Comparison of ENCODE assay signal across 11 cellular contexts in the genomic region with DNA sequence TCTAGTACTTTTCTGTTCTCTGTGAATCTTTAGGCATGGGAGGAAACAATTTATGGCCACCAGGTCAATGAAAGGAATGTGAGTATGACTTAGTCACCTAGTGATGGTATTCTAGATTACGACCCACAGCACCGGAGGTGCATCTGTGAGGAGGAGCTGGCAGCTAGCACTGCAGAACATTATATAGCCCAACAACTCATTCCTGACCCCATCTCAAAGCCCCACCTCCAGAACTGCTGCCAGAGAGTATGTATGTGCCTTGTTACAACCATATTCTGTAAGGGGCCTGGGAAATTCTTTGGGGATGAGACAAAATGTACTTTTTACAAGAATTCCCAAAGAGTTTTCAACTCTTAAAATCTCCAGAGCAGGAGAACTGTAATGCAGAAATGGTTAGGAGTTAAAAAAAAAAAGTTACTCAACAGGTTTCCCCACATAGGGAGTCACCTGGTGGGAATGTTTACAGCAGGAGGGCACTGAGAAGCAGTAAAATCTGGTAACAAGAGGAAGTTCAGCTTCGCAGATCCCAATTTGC. TPM values are rescaled to one million over a fixed set of nuclear protein-coding genes. Genes with fewer than 3 reads are reported as not detected.
DNase-seq lines count a peak whose midpoint lies in the region; ATAC-seq, FAIRE-seq and TF ChIP-seq lines count a peak whose summit lies in the region.
"Had no signal": no experiment of that assay in that cellular context is flagged by ENCODE, and none has a peak within 500 bp of the region (broad histone marks: within the 10 kb centered on the region; RNA-seq: fewer than 3 reads in every experiment).

No MANE protein-coding gene starts in this region.

- no peaks in the 10 kb centered on the region for H3K79me1 ChIP-seq in H9 (ENCODE audit: insufficient read depth, low read depth, low read length, poor library complexity, severe bottlenecking)

- no peak overlapping the region for H3K56ac ChIP-seq in H9 (ENCODE audit: insufficient read length, low read depth, low read length)

- H3K9ac ChIP-seq in H9 (ENCODE audit: extremely low read depth, insufficient read length, low read length) (no peak overlapping the region), SK-N-SH (peak overlapping the region; percentile 53; the same call in 1 of the 2 replicates)

- 0 out of 5 replicates have a peak overlapping the region, but pooled peaks of 1 of the 2 experiments have one; percentile 23 for H3K4me3 Mint-ChIP-seq in H9

- H3K27ac ChIP-seq in H9 (ENCODE audit: insufficient read length, low read depth, low read length), result peak overlapping the region; percentile 63
- peak overlapping the region; percentile 80 to 92 for H3K27ac ChIP-seq in SK-N-SH (ENCODE audit: low read depth in 2 of 2, low read length in 1 of 2)
- H3K27ac ChIP-seq in hepatocyte, result peak overlapping the region; percentile 80
- H3K27ac ChIP-seq in small intestine (ENCODE audit: low read depth in 1 of 2, low read length in 1 of 2), result peak overlapping the region in 1 of 2 donors; percentile 53
- H3K27ac ChIP-seq: heart right ventricle had no signal

- POLR2A ChIA-PET in SK-N-SH (lab: Yijun Ruan, JAX), result no interaction called here

- no CpG with 5 or more reads among the region's 3 CpGs for WGBS in H9 (ENCODE audit: extremely low coverage, insufficient read length, low lambda C conversion rate)
- WGBS in SK-N-SH (ENCODE audit: low lambda C conversion rate), result 24% methylated on average over 3 of the region's 3 CpGs
- WGBS in hepatocyte (ENCODE audit: low lambda C conversion rate, missing lambda C conversion rate), result 33% methylated on average over 3 of the region's 3 CpGs
- 21 to 58% (median 32%) methylated on average over 3 of the region's 3 CpGs for WGBS in small intestine, 3 donors

- H3K4me1 ChIP-seq in H9 (ENCODE audit: insufficient read depth, low read length) (peaks cover 2% of the 10 kb centered on the region), SK-N-SH (ENCODE audit: control insufficient read depth in 1 of 2, insufficient read depth in 2 of 2, low read depth in 1 of 2, low read length in 1 of 2) (peaks cover 0 to 40% of the 10 kb centered on the region in 2 experiments), hepatocyte (ENCODE audit: insufficient read depth) (peaks cover 12% of the 10 kb centered on the region), small intestine (ENCODE audit: control insufficient read depth in 2 of 2, insufficient read depth in 1 of 2, low read depth in 1 of 2, low read length in 1 of 2) (no peaks in the 10 kb centered on the region)

- no peak overlapping the region for H2BK120ac ChIP-seq in H9 (ENCODE audit: low read depth, low read length, poor library complexity, severe bottlenecking)

- H3K4me3 ChIP-seq in SK-N-SH (ENCODE audit: low read depth in 2 of 2, low read length in 1 of 2) (no peak overlapping the region), hepatocyte (no peak overlapping the region), small intestine (ENCODE audit: low read depth in 1 of 2, low read length in 2 of 2) (no peak overlapping the region)
- H3K4me3 ChIP-seq: heart right ventricle had no signal

- no peaks in the 10 kb centered on the region for H4K20me1 ChIP-seq in H9 (ENCODE audit: control insufficient read depth, insufficient read depth, insufficient read length)
- no peaks in the 10 kb centered on the region for H4K20me1 ChIP-seq in SK-N-SH (ENCODE audit: insufficient read depth)
- H4K20me1 ChIP-seq in hepatocyte (ENCODE audit: insufficient read depth, poor library complexity, severe bottlenecking), result no peaks in the 10 kb centered on the region

- H4K8ac ChIP-seq in H9 (replicated peaks; ENCODE audit: insufficient read length, low read depth, low read length), result no peak overlapping the region

- no peak overlapping the region for H2BK12ac ChIP-seq in H9 (ENCODE audit: insufficient read length, low read depth, low read length)

- H3K4me2 ChIP-seq in H9 (ENCODE audit: insufficient read depth, insufficient read length, low read length) (no peak overlapping the region), SK-N-SH (peak overlapping the region; percentile 60), hepatocyte (peak overlapping the region; percentile 58)

- FAIRE-seq in small intestine (lab: Jason Lieb, UNC), result no peak
- FAIRE-seq: GM18507 had no signal

- H2BK5ac ChIP-seq in H9 (ENCODE audit: insufficient read length, low read length), result no peak overlapping the region

- CTCF ChIA-PET in SK-N-SH (lab: Yijun Ruan, JAX), result no interaction called here

- H4K91ac ChIP-seq in H9 (ENCODE audit: insufficient read length, low read depth, low read length), result no peak overlapping the region

- H3K79me2 ChIP-seq in H9 (ENCODE audit: insufficient read depth, low read length) (no peaks in the 10 kb centered on the region), SK-N-SH (ENCODE audit: insufficient read depth) (peaks cover 69% of the 10 kb centered on the region), hepatocyte (peaks cover 4% of the 10 kb centered on the region)

- TF ChIP-seq EP300 in SK-N-SH (IDR thresholded peaks at IDR 0.05; ENCODE audit: borderline replicate concordance in 1 of 2, low read depth in 1 of 2, low read length in 1 of 2), result peak in 1 of 2 experiments; percentile 88; a peak in 2 of 4 replicates

- H3K27ac Mint-ChIP-seq in H9, result peak overlapping the region; percentile 70 to 95 (median 86); a peak in 6 of 7 replicates

- no peak overlapping the region for H3K4ac ChIP-seq in H9 (ENCODE audit: low read depth, low read length)

- no peak for ATAC-seq in HG03095 (IDR thresholded peaks at IDR 0.05; ENCODE audit: unreplicated experiment)
- ATAC-seq in HG02981 (IDR thresholded peaks at IDR 0.05; ENCODE audit: unreplicated experiment), result no peak
- ATAC-seq: heart right ventricle had no signal

- TF ChIP-seq CTCF in H9 (conservative IDR thresholded peaks at IDR 0.05) (no peak), SK-N-SH (IDR thresholded peaks at IDR 0.05) (no peak), hepatocyte (IDR thresholded peaks at IDR 0.05; ENCODE audit: poor library complexity) (no peak)

- peaks cover 24 to 55% (median 28%) of the 10 kb centered on the region in 3 experiments; a peak in 6 of 7 replicates for H3K36me3 Mint-ChIP-seq in H9 (ENCODE audit: insufficient read depth in 1 of 3, low read depth in 3 of 3)

- DNase-seq in H9 (peak; percentile 47), SK-N-SH (no peak), hepatocyte (ENCODE audit: low spot score) (peak; percentile 62), small intestine (peak; percentile 57), amygdala (lab: John Stamatoyannopoulos, UW) (no peak), globus pallidus (ENCODE audit: low spot score) (no peak)
- DNase-seq: heart right ventricle, NCI-H187 treated with DMSO at 0.1 percent for 48 hours had no signal

- no peak overlapping the region for H2BK20ac ChIP-seq in H9 (ENCODE audit: low read depth, low read length, poor library complexity, severe bottlenecking)

- peaks cover 10 to 12% of the 10 kb centered on the region in 2 experiments for H3K4me1 Mint-ChIP-seq in H9

- H3K27me3 ChIP-seq in H9 (ENCODE audit: insufficient read depth, low read length) (no peaks in the 10 kb centered on the region), SK-N-SH (ENCODE audit: insufficient read depth) (no peaks in the 10 kb centered on the region), hepatocyte (no peaks in the 10 kb centered on the region), small intestine (ENCODE audit: control insufficient read depth in 2 of 2, insufficient read depth in 2 of 2, low read length in 2 of 2) (no peaks in the 10 kb centered on the region)
- H3K27me3 ChIP-seq: heart right ventricle had no signal

- H3K9me2 ChIP-seq in SK-N-SH (no peaks in the 10 kb centered on the region), hepatocyte (replicated peaks; ENCODE audit: insufficient read depth) (no peaks in the 10 kb centered on the region)

- H3F3A ChIP-seq in SK-N-SH (replicated peaks; ENCODE audit: insufficient read depth), result peaks cover 64% of the 10 kb centered on the region

- no peak overlapping the region for H2AFZ ChIP-seq in H9 (ENCODE audit: low read length)
- H2AFZ ChIP-seq in SK-N-SH (ENCODE audit: low read depth), result no peak overlapping the region
- H2AFZ ChIP-seq in hepatocyte, result no peak overlapping the region

- no peak overlapping the region for H4K5ac ChIP-seq in H9 (ENCODE audit: insufficient read length, low read depth, low read length)

- no peaks in the 10 kb centered on the region for H3K27me3 Mint-ChIP-seq in H9 (ENCODE audit: low read depth)

- no peak overlapping the region for H2AK5ac ChIP-seq in H9 (ENCODE audit: insufficient read length, low read length)

- H3K23ac ChIP-seq in H9 (ENCODE audit: insufficient read length, low read depth, low read length), result no peak overlapping the region

- no peak overlapping the region for H3K18ac ChIP-seq in H9 (ENCODE audit: insufficient read length, low read depth, low read length)

- no peak for TF ChIP-seq RAD21 in SK-N-SH (IDR thresholded peaks at IDR 0.05; ENCODE audit: low read length)

- H3T11ph ChIP-seq in H9 (ENCODE audit: low read length), result no peak overlapping the region

- no peaks in the 10 kb centered on the region for H3K23me2 ChIP-seq in H9 (ENCODE audit: insufficient read length, low read depth, low read length, poor library complexity, severe bottlenecking)

- H3K36me3 ChIP-seq in SK-N-SH (replicated peaks in 1 of 2; ENCODE audit: control insufficient read depth in 1 of 2, insufficient read depth in 2 of 2, low read length in 1 of 2) (peaks cover 43 to 71% of the 10 kb centered on the region in 2 experiments), hepatocyte (replicated peaks; ENCODE audit: insufficient read depth, low read depth) (no peaks in the 10 kb centered on the region), small intestine (ENCODE audit: control insufficient read depth in 2 of 2, insufficient read depth in 2 of 2, low read length in 2 of 2) (peaks cover 14 to 15% of the 10 kb centered on the region in 2 donors)

- no peaks in the 10 kb centered on the region for H3K9me3 Mint-ChIP-seq in H9

- H3K14ac ChIP-seq in H9 (ENCODE audit: insufficient read depth, low read length), result no peak overlapping the region

- H2BK15ac ChIP-seq in H9 (ENCODE audit: low read depth, low read length), result no peak overlapping the region

- no peaks in the 10 kb centered on the region for H3K9me3 ChIP-seq in H9 (ENCODE audit: control insufficient read depth, low read depth, low read length)
- H3K9me3 ChIP-seq in SK-N-SH, result no peaks in the 10 kb centered on the region
- no peaks in the 10 kb centered on the region for H3K9me3 ChIP-seq in hepatocyte (ENCODE audit: low read depth)
- no peaks in the 10 kb centered on the region for H3K9me3 ChIP-seq in small intestine (ENCODE audit: control insufficient read depth, low read depth)
- H3K9me3 ChIP-seq: heart right ventricle had no signal

TF ChIP-seq in SK-N-SH, 30 proteins besides CTCF, POLR2A, EP300 and RAD21 (continues in another document):
- TF ChIP-seq MXI1 (IDR thresholded peaks at IDR 0.05; ENCODE audit: low read depth, low read length), result no peak
- peak; percentile 71; the same call in 1 of the 2 replicates for TF ChIP-seq POLR2AphosphoS5 (IDR thresholded peaks at IDR 0.05; ENCODE audit: low read depth, low read length)
- no peak for TF ChIP-seq FOXJ3 (CRISPR knock-in tag; IDR thresholded peaks at IDR 0.05)

RNA-seq across cellular contexts. Expression of a gene that starts 34.9 kb away (rescaled TPM):
- total RNA-seq in H9 (2021), result 62.5 and 68.8 TPM in 2 replicates
- polyA plus RNA-seq in SK-N-SH (2012; rRNA removed), result 56.9 and 68.3 TPM in 2 replicates
- polyA plus RNA-seq in SK-N-SH (2012; cell fraction: cytosol; rRNA removed), result 53.7 and 58.9 TPM in 2 replicates
- 123 and 155 TPM in 2 replicates for polyA plus RNA-seq in SK-N-SH (2012; cell fraction: nucleus; rRNA removed)
- total RNA-seq in hepatocyte, result 38.8 and 43.3 TPM in 2 replicates
- 53.3 and 69.0 TPM in 2 replicates for polyA plus RNA-seq in hepatocyte
- 10 to 100 TPM; 10.1 to 22.3 (median 15.4) TPM for polyA plus RNA-seq in small intestine

Comparison
In these comparisons a context has a peak if more than half of its experiments do, and no peak if none do; other contexts are left out.
1. DNase-seq: peak in H9 (single experiment), hepatocyte (single experiment) and small intestine (single experiment); none in SK-N-SH (single experiment), amygdala (0 of 56) and globus pallidus (single experiment).